In genomic region chr19:5571777-5572176, GRCh38 we compare ENCODE assay signal across 15 cellular contexts. TPM values are rescaled to one million over a fixed set of nuclear protein-coding genes. Genes with fewer than 3 reads are reported as not detected.
DNase-seq lines count a peak whose midpoint lies in the region; ATAC-seq and TF ChIP-seq lines count a peak whose summit lies in the region.
"Had no signal": no experiment of that assay in that cellular context is flagged by ENCODE, and none has a peak within 500 bp of the region (broad histone marks: within the 10 kb centered on the region; RNA-seq: fewer than 3 reads in every experiment).

No MANE protein-coding gene starts in this region.

- H3K27me3 ChIP-seq in WERI-Rb-1 (ENCODE audit: insufficient read depth, low read depth, severe bottlenecking) = no peaks in the 10 kb centered on the region
- H3K27me3 ChIP-seq in transverse colon = peaks cover 34% of the 10 kb centered on the region

- peak overlapping the region; percentile 73 for H3K27ac ChIP-seq in WERI-Rb-1
- H3K27ac ChIP-seq in transverse colon = peak overlapping the region in 3 of 4 donors; percentile 43 to 54 (median 47)
- H3K27ac ChIP-seq: KMS-11 had no signal

- TF ChIP-seq CTCF in WERI-Rb-1 (IDR thresholded peaks at IDR 0.05; ENCODE audit: low read depth, low read length) (no peak), transverse colon (IDR thresholded peaks at IDR 0.05) (no peak)

- intact Hi-C loops in transverse colon (cut with DNase I; ENCODE audit: low total_unique reads) = loop anchor here (10.0 kb wide), 2 partner anchors 357 to 527 kb away; no protein-coding TSS in a partner anchor

- H3K4me1 ChIP-seq in transverse colon = peaks cover 0 to 14% (median 9%) of the 10 kb centered on the region in 4 donors

- no peak overlapping the region for H3K4me3 ChIP-seq in WERI-Rb-1 (ENCODE audit: low read depth, low read length)
- no peak overlapping the region for H3K4me3 ChIP-seq in transverse colon
- H3K4me3 ChIP-seq: GM23338 had no signal

- H3K9me3 ChIP-seq in WERI-Rb-1 (ENCODE audit: severe bottlenecking) (peaks cover 9% of the 10 kb centered on the region), transverse colon (no peaks in the 10 kb centered on the region)

- H3K36me3 ChIP-seq in WERI-Rb-1 (no peaks in the 10 kb centered on the region), transverse colon (no peaks in the 10 kb centered on the region)

- WGBS in transverse colon (ENCODE audit: low coverage in 1 of 2), 2 donors = 88 to 94% methylated on average over 3 of the region's 3 CpGs

- H3K4me3 Mint-ChIP-seq in activated naive CD4-positive, alpha-beta T cell treated with anti-CD3 and anti-CD28 coated beads, Interleukin-2, amount 50 U/mL, for 24 hours = no peak overlapping the region
- H3K4me3 Mint-ChIP-seq: CD4-positive, alpha-beta T cell; GM23338 had no signal

- no peak for ATAC-seq in HG03025 (IDR thresholded peaks at IDR 0.05; ENCODE audit: low FRiP score, unreplicated experiment)
- ATAC-seq: GM23338 had no signal

- H3K4me1 Mint-ChIP-seq in activated naive CD4-positive, alpha-beta T cell treated with anti-CD3 and anti-CD28 coated beads, Interleukin-2, amount 50 U/mL, for 24 hours = no peaks in the 10 kb centered on the region
- H3K4me1 Mint-ChIP-seq: GM23338 had no signal

- no peak for DNase-seq in activated naive CD4-positive, alpha-beta T cell treated with anti-CD3 and anti-CD28 coated beads, Interleukin-2, amount 50 U/mL, for 16 hours
- no peak for DNase-seq in WERI-Rb-1
- no peak for DNase-seq in transverse colon
- no peak for DNase-seq in NOMO-1 treated with DMSO at 0.1 percent for 48 hours (lab: John Stamatoyannopoulos, UW; ENCODE audit: unreplicated experiment)
- DNase-seq in iPS-NIHi11 (ENCODE audit: low spot score) = no peak
- DNase-seq: 8988T; C1 segment of cervical spinal cord; CD4-positive, alpha-beta T cell; DMS153; DMS79; GDM1 had no signal

- no peak for TF ChIP-seq EP300 in transverse colon (IDR thresholded peaks at IDR 0.05; ENCODE audit: low read depth)

- peaks cover 6% of the 10 kb centered on the region for H3K27me3 Mint-ChIP-seq in activated naive CD4-positive, alpha-beta T cell treated with anti-CD3 and anti-CD28 coated beads, Interleukin-2, amount 50 U/mL, for 24 hours

- TF ChIP-seq POLR2A in transverse colon (IDR thresholded peaks at IDR 0.05) = no peak

- in situ Hi-C loops in transverse colon (cut with MboI; ENCODE audit: low pct_ligation_motif_present in 1 of 4, low pct_unique_long_range_greater_than_20kb in 1 of 4, low sequenced_read_pairs in 3 of 4) = no loop called here

- H3K9me3 Mint-ChIP-seq in activated naive CD4-positive, alpha-beta T cell treated with anti-CD3 and anti-CD28 coated beads, Interleukin-2, amount 50 U/mL, for 24 hours = no peaks in the 10 kb centered on the region
- H3K9me3 Mint-ChIP-seq: CD4-positive, alpha-beta T cell had no signal

- no peaks in the 10 kb centered on the region for H3K36me3 Mint-ChIP-seq in activated naive CD4-positive, alpha-beta T cell treated with anti-CD3 and anti-CD28 coated beads, Interleukin-2, amount 50 U/mL, for 24 hours

- H3K27ac Mint-ChIP-seq in activated naive CD4-positive, alpha-beta T cell treated with anti-CD3 and anti-CD28 coated beads, Interleukin-2, amount 50 U/mL, for 24 hours = peak overlapping the region; percentile 30
- H3K27ac Mint-ChIP-seq: CD4-positive, alpha-beta T cell; GM23338 had no signal

RNA-seq across cellular contexts. Expression of gene TINCR, which starts 4.0 kb away (rescaled TPM):
- 10 to 100 TPM in 3 of 4 donors, not detected in 1; 13.2 to 45.3 (median 22.7) TPM for total RNA-seq in transverse colon

RNA-seq across cellular contexts. Expression of gene SAFB2, which starts 50.8 kb away (rescaled TPM):
- total RNA-seq in transverse colon = 100 to 1,000 TPM in 2 of 4 donors, 10 to 100 TPM in 2; 64.0 to 283 (median 124) TPM

RNA-seq across cellular contexts. Expression of gene SAFB, which starts 51.1 kb away (rescaled TPM):
- 100 to 1,000 TPM in 3 of 4 donors, 10 to 100 TPM in 1; 90.5 to 368 (median 185) TPM for total RNA-seq in transverse colon
